25 cellular contexts compared by ENCODE assay signal in genomic region chr18:26543368-26543767, GRCh38. TPM values are rescaled to one million over a fixed set of nuclear protein-coding genes. Genes with fewer than 3 reads are reported as not detected.
DNase-seq lines count a peak whose midpoint lies in the region; ATAC-seq, FAIRE-seq and TF ChIP-seq lines count a peak whose summit lies in the region.
"Had no signal": no experiment of that assay in that cellular context is flagged by ENCODE, and none has a peak within 500 bp of the region (broad histone marks: within the 10 kb centered on the region; RNA-seq: fewer than 3 reads in every experiment).

No MANE protein-coding gene starts in this region.

- peak overlapping the region; percentile 91; the same call in 2 of the 3 replicates for H3K4me3 ChIP-seq in A549
- H3K4me3 ChIP-seq in Loucy (ENCODE audit: low read length, poor library complexity, severe bottlenecking), result peak overlapping the region; percentile 65
- no peak overlapping the region for H3K4me3 ChIP-seq in colonic mucosa
- H3K4me3 ChIP-seq in right lobe of liver, result no peak overlapping the region
- H3K4me3 ChIP-seq: BLaER1, upper lobe of left lung had no signal

- H3K27me3 ChIP-seq in Loucy (ENCODE audit: insufficient read depth, low read length, poor library complexity, severe bottlenecking), result no peaks in the 10 kb centered on the region
- H3K27me3 ChIP-seq in colonic mucosa, result no peaks in the 10 kb centered on the region
- no peaks in the 10 kb centered on the region for H3K27me3 ChIP-seq in right lobe of liver
- H3K27me3 ChIP-seq: adrenal gland, BLaER1 had no signal

- CTCF ChIA-PET in A549 (lab: Yijun Ruan, JAX), result no interaction called here

- H3K4me2 ChIP-seq in A549, result peak overlapping the region; percentile 81
- peak overlapping the region; percentile 74 for H3K4me2 ChIP-seq in Loucy (ENCODE audit: low read depth, low read length, poor library complexity, severe bottlenecking)

- H3K27ac ChIP-seq in A549 (peak overlapping the region; percentile 38 to 80; a peak in 5 of 6 replicates), colonic mucosa (no peak overlapping the region), right lobe of liver (no peak overlapping the region)
- H3K27ac ChIP-seq: adrenal gland, BLaER1, epithelial cell of prostate, upper lobe of left lung had no signal

- intact Hi-C loops in colonic mucosa (cut with DNase I) (no loop called here), right lobe of liver (cut with DNase I) (loop anchor here in 1 of 2 donors (10.0 kb wide), 1 partner anchor 59 kb away; no protein-coding TSS in a partner anchor)

- POLR2A ChIA-PET in A549 (lab: Yijun Ruan, JAX), result no interaction called here

- H3K36me3 Mint-ChIP-seq in endothelial cell (ENCODE audit: low read depth, unreplicated experiment), result no peaks in the 10 kb centered on the region
- H3K36me3 Mint-ChIP-seq: natural killer cell had no signal

- H3K36me3 ChIP-seq in Loucy (ENCODE audit: insufficient read depth, low read length), result no peaks in the 10 kb centered on the region
- no peaks in the 10 kb centered on the region for H3K36me3 ChIP-seq in colonic mucosa
- no peaks in the 10 kb centered on the region for H3K36me3 ChIP-seq in right lobe of liver
- H3K36me3 ChIP-seq: adrenal gland, BLaER1, upper lobe of left lung had no signal

- DNase-seq in A549 (ENCODE audit: low read depth in 1 of 2, low spot score in 1 of 2), result no peak
- peak; percentile 21 for DNase-seq in colonic mucosa
- DNase-seq in right lobe of liver, result no peak
- no peak for DNase-seq in GM19240 (ENCODE audit: insufficient read length, low spot score)
- DNase-seq in endothelial cell (ENCODE audit: low spot score), result no peak
- no peak for DNase-seq in DMS153 treated with DMSO at 0.1 percent for 48 hours (lab: John Stamatoyannopoulos, UW; ENCODE audit: unreplicated experiment)
- DNase-seq: activated CD4-positive, alpha-beta T cell treated with anti-CD3 and anti-CD28 coated beads, Interleukin-2, amount 50 U/mL, for 4 hours; activated gamma-delta T cell treated with Interleukin-2 at 50 U/mL for 16 hours; adrenal gland; foreskin fibroblast; GF-D8; natural killer cell; NCI-H1417 treated with DMSO at 0.1 percent for 48 hours; NCI-H69; SHP77 treated with DMSO at 0.1 percent for 48 hours; stimulated activated CD4-positive, alpha-beta T cell treated with anti-CD3 and anti-CD28 coated beads, Interleukin-4, amount 100 ng/mL, for 24 hours; stimulated activated naive CD8-positive, alpha-beta T cell treated with anti-CD3 and anti-CD28 coated beads, Interleukin-15, amount 100 ng/mL, for 72 hours; T-helper 2 cell; upper lobe of left lung had no signal

- H3K27ac Mint-ChIP-seq in endothelial cell (ENCODE audit: unreplicated experiment), result no peak overlapping the region
- H3K27ac Mint-ChIP-seq: natural killer cell; stimulated activated naive CD8-positive, alpha-beta T cell treated with anti-CD3 and anti-CD28 coated beads, Interleukin-15, amount 100 ng/mL, for 72 hours had no signal

- no peak overlapping the region for H3K9ac ChIP-seq in Loucy (ENCODE audit: low read depth, low read length, poor library complexity, severe bottlenecking)
- no peak overlapping the region for H3K9ac ChIP-seq in colonic mucosa (ENCODE audit: low read depth in 2 of 2, low read length in 2 of 2)
- H3K9ac ChIP-seq: BLaER1 had no signal

- H3K9me2 ChIP-seq in Loucy (replicated peaks; ENCODE audit: low read depth, low read length), result no peaks in the 10 kb centered on the region

- TF ChIP-seq RAD21 in A549 (conservative IDR thresholded peaks at IDR 0.05 in 1 of 2, IDR thresholded peaks at IDR 0.05 in 1 of 2), result no peak

- H3K4me1 ChIP-seq in A549, result peaks cover 58% of the 10 kb centered on the region
- H3K4me1 ChIP-seq in Loucy (ENCODE audit: insufficient read depth, low read length, poor library complexity, severe bottlenecking), result peaks cover 81% of the 10 kb centered on the region
- no peaks in the 10 kb centered on the region for H3K4me1 ChIP-seq in colonic mucosa
- H3K4me1 ChIP-seq in right lobe of liver, result peaks cover 0 to 43% (median 0%) of the 10 kb centered on the region in 4 donors

- FAIRE-seq in A549 (lab: Jason Lieb, UNC), result no peak
- FAIRE-seq: A204.1, islet of Langerhans had no signal

- 0% methylated on average over 1 of the region's 1 CpG for WGBS in A549 (ENCODE audit: missing lambda C conversion rate)
- 25% methylated on average over 1 of the region's 1 CpG for WGBS in right lobe of liver (ENCODE audit: insufficient coverage, low coverage, low lambda C conversion rate, missing lambda C conversion rate)

- peaks cover 10% of the 10 kb centered on the region for H4K20me1 ChIP-seq in Loucy (ENCODE audit: insufficient read depth, low read length, poor library complexity, severe bottlenecking)

- H3K9me3 ChIP-seq in A549 (no peaks in the 10 kb centered on the region), Loucy (ENCODE audit: insufficient read depth, low read depth, low read length) (no peaks in the 10 kb centered on the region), colonic mucosa (no peaks in the 10 kb centered on the region), right lobe of liver (no peaks in the 10 kb centered on the region)
- H3K9me3 ChIP-seq: adrenal gland, BLaER1, upper lobe of left lung had no signal

- ATAC-seq in A549, result no peak
- peak; percentile 79 to 86 (median 82) for ATAC-seq in right lobe of liver
- no peak for ATAC-seq in HG03460 (IDR thresholded peaks at IDR 0.05; ENCODE audit: unreplicated experiment)
- ATAC-seq: natural killer cell; stimulated activated naive CD8-positive, alpha-beta T cell treated with anti-CD3 and anti-CD28 coated beads, Interleukin-15, amount 100 ng/mL, for 72 hours had no signal

- H3K27me3 Mint-ChIP-seq in endothelial cell (ENCODE audit: unreplicated experiment), result peaks cover 10% of the 10 kb centered on the region

- TF ChIP-seq CTCF in A549 (IDR thresholded peaks at IDR 0.05) (no peak), Loucy (conservative IDR thresholded peaks at IDR 0.05; ENCODE audit: low read length) (no peak), colonic mucosa (IDR thresholded peaks at IDR 0.05) (no peak), right lobe of liver (IDR thresholded peaks at IDR 0.05) (no peak), endothelial cell (IDR thresholded peaks at IDR 0.05; ENCODE audit: unreplicated experiment) (no peak)

- TF ChIP-seq EP300 in A549 (IDR thresholded peaks at IDR 0.05), result no peak

- H3K4me3 Mint-ChIP-seq in endothelial cell (ENCODE audit: unreplicated experiment), result no peak overlapping the region
- H3K4me3 Mint-ChIP-seq: natural killer cell; stimulated activated naive CD8-positive, alpha-beta T cell treated with anti-CD3 and anti-CD28 coated beads, Interleukin-15, amount 100 ng/mL, for 72 hours had no signal

- H3K9me3 Mint-ChIP-seq in endothelial cell (ENCODE audit: unreplicated experiment), result no peaks in the 10 kb centered on the region
- H3K9me3 Mint-ChIP-seq: natural killer cell; stimulated activated naive CD8-positive, alpha-beta T cell treated with anti-CD3 and anti-CD28 coated beads, Interleukin-15, amount 100 ng/mL, for 72 hours had no signal

- no peak overlapping the region for H2AFZ ChIP-seq in Loucy (ENCODE audit: low read length)

- 0 out of 2 replicates have a peak, but pooled peaks cover 3% of the 10 kb centered on the region for H3F3A ChIP-seq in Loucy (ENCODE audit: low read depth)

- peaks cover 30% of the 10 kb centered on the region for H3K79me2 ChIP-seq in Loucy (ENCODE audit: insufficient read depth, low read length)

- peaks cover 14% of the 10 kb centered on the region for H3K4me1 Mint-ChIP-seq in endothelial cell (ENCODE audit: unreplicated experiment)

- TF ChIP-seq POLR2A in A549 (IDR thresholded peaks at IDR 0.05; ENCODE audit: low read length), result no peak
- no peak for TF ChIP-seq POLR2A in right lobe of liver (IDR thresholded peaks at IDR 0.05)

TF ChIP-seq in A549, 52 proteins besides CTCF, POLR2A, EP300 and RAD21:
- TF ChIP-seq, protein P1, sequence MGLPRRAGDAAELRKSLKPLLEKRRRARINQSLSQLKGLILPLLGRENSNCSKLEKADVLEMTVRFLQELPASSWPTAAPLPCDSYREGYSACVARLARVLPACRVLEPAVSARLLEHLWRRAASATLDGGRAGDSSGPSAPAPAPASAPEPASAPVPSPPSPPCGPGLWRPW (IDR thresholded peaks at IDR 0.05), result no peak
- TF ChIP-seq, protein P2, sequence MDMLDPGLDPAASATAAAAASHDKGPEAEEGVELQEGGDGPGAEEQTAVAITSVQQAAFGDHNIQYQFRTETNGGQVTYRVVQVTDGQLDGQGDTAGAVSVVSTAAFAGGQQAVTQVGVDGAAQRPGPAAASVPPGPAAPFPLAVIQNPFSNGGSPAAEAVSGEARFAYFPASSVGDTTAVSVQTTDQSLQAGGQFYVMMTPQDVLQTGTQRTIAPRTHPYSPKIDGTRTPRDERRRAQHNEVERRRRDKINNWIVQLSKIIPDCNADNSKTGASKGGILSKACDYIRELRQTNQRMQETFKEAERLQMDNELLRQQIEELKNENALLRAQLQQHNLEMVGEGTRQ (IDR thresholded peaks at IDR 0.05), result no peak
- TF ChIP-seq TP53 (CRISPR knock-in tag; IDR thresholded peaks at IDR 0.05) (no peak), CBX8 (IDR thresholded peaks at IDR 0.05) (no peak), NPAS2 (CRISPR knock-in tag; IDR thresholded peaks at IDR 0.05; ENCODE audit: borderline replicate concordance) (no peak), ELK1 (IDR thresholded peaks at IDR 0.05; ENCODE audit: low read depth, low read length) (no peak), CHD4 (IDR thresholded peaks at IDR 0.05; ENCODE audit: borderline replicate concordance) (no peak), GATA3 (IDR thresholded peaks at IDR 0.05; ENCODE audit: borderline replicate concordance) (no peak), EHF (CRISPR knock-in tag; IDR thresholded peaks at IDR 0.05) (no peak), HOXB5 (CRISPR knock-in tag; IDR thresholded peaks at IDR 0.05) (no peak)

RNA-seq across cellular contexts. Expression of gene KCTD1, which starts 5.0 kb away (rescaled TPM):
- polyA plus RNA-seq in A549 (2011; rRNA removed), result 21.1 and 26.1 TPM in 2 replicates
- 29.8 and 35.5 TPM in 2 replicates for polyA plus RNA-seq in A549 (2012; cell fraction: cytosol; rRNA removed)
- 20.9 and 33.2 TPM in 2 replicates for polyA plus RNA-seq in A549 (2012; cell fraction: nucleus; rRNA removed)
- polyA plus RNA-seq in A549 (2017; fragmentation: RNase III; extraction: RNeasy Plus Mini Kit Qiagen cat#74134 plus additional on column Dnase treatment), result 32.1 to 37.3 TPM (median 35.4 TPM) in 3 replicates
- 33.6 and 34.5 TPM in 2 replicates for polyA minus RNA-seq in A549 (2011; rRNA and poly(A)+ RNA removed)
- total RNA-seq in colonic mucosa, result 10 to 100 TPM; 13.3 to 13.6 TPM
- 1 to 10 TPM; 2.9 to 6.8 (median 4.8) TPM for total RNA-seq in right lobe of liver
- total RNA-seq in endothelial cell (ENCODE audit: unreplicated experiment), result 10.6 TPM

Comparison
In these comparisons a context has a peak if more than half of its experiments do, and no peak if none do; other contexts are left out.
1. ATAC-seq: peak in right lobe of liver (4 of 4); none in A549 (0 of 2) and HG03460 (single experiment).
2. H3K27ac ChIP-seq: peak in A549 (2 of 2); none in colonic mucosa (single experiment) and right lobe of liver (0 of 3).
3. H3K4me3 ChIP-seq: peak in A549 (single experiment) and Loucy (single experiment); none in colonic mucosa (single experiment) and right lobe of liver (0 of 3).